ENCODE assay signal across 28 cellular contexts in genomic region chr9:71073494-71073893, GRCh38. TPM values are rescaled to one million over a fixed set of nuclear protein-coding genes. Genes with fewer than 3 reads are reported as not detected.
"Had no signal": no experiment of that assay in that cellular context is flagged by ENCODE, and none has a peak within 500 bp of the region (broad histone marks: within the 10 kb centered on the region; RNA-seq: fewer than 3 reads in every experiment).

No MANE protein-coding gene starts in this region.

- FAIRE-seq: endometrium, islet of Langerhans, keratinocyte had no signal

- ATAC-seq: effector memory CD8-positive, alpha-beta T cell; esophagus mucosa; gastrocnemius medialis; heart right ventricle; left cardiac atrium; left lung; left ventricle myocardium superior; lower lobe of right lung; mucosa of descending colon; naive thymus-derived CD8-positive, alpha-beta T cell had no signal

- H3K9me3 ChIP-seq: esophagus squamous epithelium, heart right ventricle, lower lobe of right lung, mucosa of descending colon had no signal

- H3K4me1 ChIP-seq: esophagus squamous epithelium, gastrocnemius medialis, heart right ventricle, left lung, lower lobe of right lung had no signal

- DNase-seq: cortex of kidney; effector CD8-positive, alpha-beta T cell; effector memory CD8-positive, alpha-beta T cell; endodermal cell; erythroblast; esophagus squamous epithelium; foreskin fibroblast; foreskin melanocyte; gastrocnemius medialis; glutamatergic neuron; head of caudate nucleus; heart right ventricle; hippocampal formation; left cardiac atrium; left lung; left ventricle myocardium superior; lower lobe of right lung; mesenchymal stem cell; mucosa of descending colon; naive B cell; naive thymus-derived CD8-positive, alpha-beta T cell had no signal

- H3K27me3 ChIP-seq: esophagus squamous epithelium, gastrocnemius medialis, heart right ventricle, left lung had no signal

- H3K27ac ChIP-seq: epithelial cell of prostate, esophagus squamous epithelium, gastrocnemius medialis, heart right ventricle, left lung, lower lobe of right lung had no signal

- H3K36me3 ChIP-seq: esophagus squamous epithelium, gastrocnemius medialis, heart right ventricle, left lung, lower lobe of right lung had no signal

- H3K4me3 ChIP-seq: esophagus squamous epithelium, gastrocnemius medialis, heart right ventricle, left lung, lower lobe of right lung, mucosa of descending colon had no signal

RNA-seq across cellular contexts. Expression of gene TRPM3, which starts 47.9 kb away (rescaled TPM):
- total RNA-seq: esophagus mucosa; glomerular endothelial cell; kidney epithelial cell; naive thymus-derived CD8-positive, alpha-beta T cell had no signal
- polyA plus RNA-seq: naive thymus-derived CD8-positive, alpha-beta T cell had no signal
